ENCODE assay signal across 8 cellular contexts in genomic region chr2:61176755-61177726, GRCh38. TPM values are rescaled to one million over a fixed set of nuclear protein-coding genes. Genes with fewer than 3 reads are reported as not detected.
DNase-seq lines count a peak whose midpoint lies in the region; ATAC-seq and TF ChIP-seq lines count a peak whose summit lies in the region.

No MANE protein-coding gene starts in this region.

- H3K9ac ChIP-seq in HUES6 (ENCODE audit: low read length) (peak overlapping the region; percentile 95), NT2/D1 (ENCODE audit: insufficient read length, low read depth) (peak overlapping the region; percentile 88), endodermal cell (ENCODE audit: extremely low read depth, low read length, poor library complexity, severe bottlenecking) (peak overlapping the region; percentile 90)

- H3K4me1 ChIP-seq in HUES6 (ENCODE audit: control insufficient read depth, insufficient read depth, low read length) (peaks cover 25% of the 10 kb centered on the region), NT2/D1 (ENCODE audit: insufficient read depth, insufficient read length) (peaks cover 2% of the 10 kb centered on the region), endodermal cell (ENCODE audit: control insufficient read depth, insufficient read depth, low read length) (peaks cover 22% of the 10 kb centered on the region)

- H3K27ac Mint-ChIP-seq in endodermal cell (peak overlapping the region; percentile 91), mesothelial cell of epicardium (peak overlapping the region; percentile 88)

- H3K4me3 ChIP-seq in HUES6 (ENCODE audit: low read depth, low read length) = peak overlapping the region; percentile 81
- peak overlapping the region; percentile 67 for H3K4me3 ChIP-seq in NT2/D1 (ENCODE audit: insufficient read length, low read depth)
- H3K4me3 ChIP-seq in endodermal cell (ENCODE audit: low read length) = peak overlapping the region; percentile 82

- H3K4me3 Mint-ChIP-seq in endodermal cell = peak overlapping the region; percentile 76
- peak overlapping the region; percentile 86 for H3K4me3 Mint-ChIP-seq in mesothelial cell of epicardium

- H3K27me3 Mint-ChIP-seq in endodermal cell (ENCODE audit: insufficient read depth) (peaks cover 33% of the 10 kb centered on the region), mesothelial cell of epicardium (ENCODE audit: low read depth) (peaks cover 6% of the 10 kb centered on the region)

- peak; percentile 69 for ATAC-seq in GM21447 (IDR thresholded peaks at IDR 0.05; ENCODE audit: unreplicated experiment)

- peak overlapping the region; percentile 96 for H3K27ac ChIP-seq in HUES6 (ENCODE audit: low read depth, low read length)
- H3K27ac ChIP-seq in endodermal cell (ENCODE audit: low read depth, low read length) = peak overlapping the region; percentile 82

- H3K9me3 ChIP-seq in HUES6 (ENCODE audit: control insufficient read depth, insufficient read depth, low read depth, low read length) = no peaks in the 10 kb centered on the region
- H3K9me3 ChIP-seq in NT2/D1 (ENCODE audit: insufficient read depth, low read length) = no peaks in the 10 kb centered on the region
- H3K9me3 ChIP-seq in endodermal cell (ENCODE audit: control insufficient read depth, low read length) = no peaks in the 10 kb centered on the region

- H3K36me3 Mint-ChIP-seq in endodermal cell (ENCODE audit: low read depth) (peaks cover 27% of the 10 kb centered on the region), mesothelial cell of epicardium (peaks cover 9% of the 10 kb centered on the region)

- 1 to 4% methylated on average over 15 to 111 of the region's 111 CpGs for WGBS in endodermal cell (ENCODE audit: insufficient coverage in 1 of 2, insufficient read length in 1 of 2), 2 experiments

- H3K27me3 ChIP-seq in HUES6 (ENCODE audit: control insufficient read depth, insufficient read depth, low read length) (peaks cover 9% of the 10 kb centered on the region), NT2/D1 (ENCODE audit: insufficient read depth, insufficient read length) (peaks cover 8% of the 10 kb centered on the region), endodermal cell (ENCODE audit: control insufficient read depth, insufficient read depth, low read length, poor library complexity, severe bottlenecking) (no peaks in the 10 kb centered on the region)

- DNase-seq in DMS 273 (lab: John Stamatoyannopoulos, UW; ENCODE audit: unreplicated experiment) = peak; percentile 98
- peak; percentile 85 for DNase-seq in NT2/D1 (ENCODE audit: low read depth, low spot score)
- peak; percentile 68 for DNase-seq in activated CD8-positive, alpha-beta memory T cell treated with anti-CD3 and anti-CD28 coated beads, Interleukin-2, amount 50 U/mL, for 24 hours (ENCODE audit: extremely low read depth)
- DNase-seq in endodermal cell = peak; percentile 98
- peak; percentile 93 to 94 for DNase-seq in mesothelial cell of epicardium (ENCODE audit: low spot score in 2 of 2, unreplicated experiment in 2 of 2)
- peak; percentile 82 to 87 for DNase-seq in stimulated activated CD8-positive, alpha-beta memory T cell treated with anti-CD3 and anti-CD28 coated beads, Interleukin-15, amount 100 ng/mL, for 4 hours (ENCODE audit: low read depth in 2 of 2)

- H3K36me3 ChIP-seq in HUES6 (ENCODE audit: control insufficient read depth, insufficient read depth, low read length) (peaks cover 33% of the 10 kb centered on the region), NT2/D1 (ENCODE audit: insufficient read depth, insufficient read length, low read length) (peaks cover 27% of the 10 kb centered on the region), endodermal cell (ENCODE audit: control insufficient read depth, insufficient read depth, low read length) (peaks cover 31% of the 10 kb centered on the region)

- TF ChIP-seq CTCF in endodermal cell (conservative IDR thresholded peaks at IDR 0.05) (peak; percentile 38), mesothelial cell of epicardium (IDR thresholded peaks at IDR 0.05; ENCODE audit: unreplicated experiment) (no peak)

- H3K4me1 Mint-ChIP-seq in endodermal cell = peaks cover 36% of the 10 kb centered on the region
- H3K4me1 Mint-ChIP-seq in mesothelial cell of epicardium = peaks cover 46% of the 10 kb centered on the region

- H3K9me3 Mint-ChIP-seq in endodermal cell (no peaks in the 10 kb centered on the region), mesothelial cell of epicardium (no peaks in the 10 kb centered on the region)

RNA-seq across cellular contexts. Expression of gene C2orf74, which starts 15.1 kb away (rescaled TPM):
- total RNA-seq in endodermal cell (10 to 100 TPM; 10.2 to 15.7 TPM), mesothelial cell of epicardium (6.0 to 6.6 TPM (median 6.0 TPM) in 3 replicates)
- 17.5 TPM for polyA plus RNA-seq in endodermal cell (2013, experiment 1 of 2)
- polyA plus RNA-seq in endodermal cell (2013, experiment 2 of 2) = 20.6 TPM

Comparison
In these comparisons a context has a peak if more than half of its experiments do, and no peak if none do; other contexts are left out.
1. Peak in every context shown above with its lines: DNase-seq, ATAC-seq, H3K4me3 ChIP-seq and H3K27ac ChIP-seq.